In genomic region chr5:154058055-154059038, GRCh38 we compare ENCODE assay signal across 9 cellular contexts. TPM values are rescaled to one million over a fixed set of nuclear protein-coding genes. Genes with fewer than 3 reads are reported as not detected.
DNase-seq lines count a peak whose midpoint lies in the region; ATAC-seq and TF ChIP-seq lines count a peak whose summit lies in the region.
"Had no signal": no experiment of that assay in that cellular context is flagged by ENCODE, and none has a peak within 500 bp of the region (broad histone marks: within the 10 kb centered on the region; RNA-seq: fewer than 3 reads in every experiment).

No MANE protein-coding gene starts in this region.

- H3K4me3 Mint-ChIP-seq in MCF 10A (ENCODE audit: unreplicated experiment): no peak overlapping the region
- H3K4me3 Mint-ChIP-seq in natural killer cell: peak overlapping the region; percentile 49

- peak; percentile 53 for DNase-seq in MCF 10A (ENCODE audit: unreplicated experiment)
- DNase-seq in breast epithelium (ENCODE audit: low spot score in 2 of 2): no peak
- DNase-seq in RWPE1 (ENCODE audit: low spot score): peak; percentile 36
- no peak for DNase-seq in natural killer cell
- DNase-seq in GM19240 (ENCODE audit: insufficient read length, low spot score): no peak
- DNase-seq in activated T-cell treated with anti-CD3 and anti-CD28 coated beads for 4 hours: no peak
- no peak for DNase-seq in activated CD8-positive, alpha-beta memory T cell treated with anti-CD3 and anti-CD28 coated beads, Interleukin-2, amount 50 U/mL, for 48 hours

- no peaks in the 10 kb centered on the region for H3K36me3 ChIP-seq in breast epithelium

- H3K4me1 ChIP-seq in breast epithelium: no peaks in the 10 kb centered on the region

- no peak overlapping the region for H3K4me3 ChIP-seq in breast epithelium

- POLR2A ChIA-PET in MCF 10A (lab: Yijun Ruan, JAX) (interaction anchor here (0.9 to 1.5 kb wide), 4 partner anchors 9 to 19 kb away, joined by 3 to 4 read pairs (median 3); partner anchors contain the start of genes FAM114A2 and MFAP3), RWPE1 (lab: Yijun Ruan, JAX; ENCODE audit: low non-redundant PET) (no interaction called here)

- no peaks in the 10 kb centered on the region for H3K27me3 ChIP-seq in breast epithelium

- H3K27ac Mint-ChIP-seq in MCF 10A (ENCODE audit: low read depth, unreplicated experiment): no peak overlapping the region
- peak overlapping the region; percentile 71 to 77 for H3K27ac Mint-ChIP-seq in natural killer cell

- TF ChIP-seq CTCF in MCF 10A (IDR thresholded peaks at IDR 0.05; ENCODE audit: unreplicated experiment): no peak
- TF ChIP-seq CTCF in breast epithelium (IDR thresholded peaks at IDR 0.05): no peak
- TF ChIP-seq CTCF in RWPE1 (conservative IDR thresholded peaks at IDR 0.05; ENCODE audit: low read depth): no peak
- no peak for TF ChIP-seq CTCF in natural killer cell (IDR thresholded peaks at IDR 0.05)

- H3K9me3 ChIP-seq in breast epithelium: no peaks in the 10 kb centered on the region

- TF ChIP-seq POLR2A in breast epithelium (IDR thresholded peaks at IDR 0.05): no peak

- no peak overlapping the region for H3K27ac ChIP-seq in breast epithelium
- no peak overlapping the region for H3K27ac ChIP-seq in RWPE1
- H3K27ac ChIP-seq: parathyroid adenoma had no signal

- peaks cover 7% of the 10 kb centered on the region for H3K4me1 Mint-ChIP-seq in MCF 10A (ENCODE audit: insufficient read depth, unreplicated experiment)
- H3K4me1 Mint-ChIP-seq in natural killer cell: peaks cover 24 to 34% of the 10 kb centered on the region in 2 donors

- peak; percentile 78 for ATAC-seq in HG03060 (IDR thresholded peaks at IDR 0.05; ENCODE audit: low read depth, unreplicated experiment)
- ATAC-seq in natural killer cell: peak; percentile 34 to 59 (median 48)

- BruUV-seq in MCF 10A (replicated peaks; lab: Mats Ljungman, UMichigan): no TSS peak

- no peaks in the 10 kb centered on the region for H3K9me3 Mint-ChIP-seq in MCF 10A (ENCODE audit: unreplicated experiment)
- no peaks in the 10 kb centered on the region for H3K9me3 Mint-ChIP-seq in natural killer cell

- peaks cover 30% of the 10 kb centered on the region for H3K36me3 Mint-ChIP-seq in MCF 10A (ENCODE audit: insufficient read depth, unreplicated experiment)
- peaks cover 7% of the 10 kb centered on the region for H3K36me3 Mint-ChIP-seq in natural killer cell

- CTCF ChIA-PET in MCF 10A (lab: Yijun Ruan, JAX) (interaction anchor here (0.6 to 4.4 kb wide), 15 partner anchors 10 to 1526 kb away, joined by 3 to 34 read pairs (median 3); partner anchors contain the start of genes FAM114A2 and MFAP3), RWPE1 (lab: Yijun Ruan, JAX) (interaction anchor here (2.3 kb wide), 1 partner anchor 14 kb away, joined by 16 read pairs; no protein-coding TSS in a partner anchor)

- no peaks in the 10 kb centered on the region for H3K27me3 Mint-ChIP-seq in MCF 10A (ENCODE audit: insufficient read depth, unreplicated experiment)
- no peaks in the 10 kb centered on the region for H3K27me3 Mint-ChIP-seq in natural killer cell (ENCODE audit: low read depth in 2 of 2)

- intact Hi-C loops in MCF 10A (cut with micrococcal nuclease) (no loop called here), breast epithelium (cut with DNase I; ENCODE audit: low total_unique reads) (no loop called here), natural killer cell (cut with micrococcal nuclease) (no loop called here)

RNA-seq across cellular contexts. Expression of gene MFAP3, which starts 19.6 kb away (rescaled TPM):
- 48.8 and 56.0 TPM in 2 replicates for total RNA-seq in MCF 10A (2022)
- total RNA-seq in breast epithelium: 10 to 100 TPM; 39.3 to 47.9 (median 43.0) TPM
- total RNA-seq in natural killer cell: 10 to 100 TPM; 20.4 to 24.8 (median 22.7) TPM

RNA-seq across cellular contexts. Expression of gene FAM114A2, which starts 19.6 kb away (rescaled TPM):
- total RNA-seq in MCF 10A (2022): 48.8 and 76.3 TPM in 2 replicates
- total RNA-seq in breast epithelium: 10 to 100 TPM; 21.6 to 32.1 (median 22.0) TPM
- 10 to 100 TPM; 29.0 to 37.8 (median 29.4) TPM for total RNA-seq in natural killer cell

Comparison
In these comparisons a context has a peak if more than half of its experiments do, and no peak if none do; other contexts are left out.
1. DNase-seq: peak in MCF 10A (single experiment) and RWPE1 (single experiment); none in breast epithelium (0 of 2), natural killer cell (single experiment), GM19240 (single experiment), activated T-cell treated with anti-CD3 and anti-CD28 coated beads for 4 hours (single experiment) and activated CD8-positive, alpha-beta memory T cell treated with anti-CD3 and anti-CD28 coated beads, Interleukin-2, amount 50 U/mL, for 48 hours (single experiment).